Comparison of ENCODE assay signal across 16 cellular contexts in the genomic region with DNA sequence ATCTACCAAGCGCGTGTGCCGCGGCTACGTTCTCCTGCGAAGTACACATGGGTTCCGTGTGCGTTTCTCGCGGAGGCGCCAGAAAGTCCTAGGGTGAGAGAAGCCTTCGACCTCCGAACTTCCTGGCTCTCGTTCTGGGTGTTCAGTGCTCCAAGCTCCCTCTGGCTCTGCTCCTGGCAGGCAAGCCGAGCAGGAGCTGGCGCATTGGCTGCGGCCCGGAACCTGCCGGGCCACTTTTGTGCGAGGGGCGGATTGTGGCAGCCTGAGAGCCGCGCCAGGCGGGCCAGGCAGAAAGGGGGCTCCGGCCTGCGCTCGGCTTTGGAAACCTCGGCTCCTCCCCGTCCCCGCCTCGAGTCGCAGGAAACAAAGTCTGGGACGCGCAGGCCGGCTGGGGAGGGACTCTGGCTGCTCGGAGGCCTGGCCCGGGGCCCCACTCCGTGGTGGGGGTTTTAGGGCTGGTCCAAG. TPM values are rescaled to one million over a fixed set of nuclear protein-coding genes. Genes with fewer than 3 reads are reported as not detected.
DNase-seq lines count a peak whose midpoint lies in the region; ATAC-seq lines count a peak whose summit lies in the region.
"Had no signal": no experiment of that assay in that cellular context is flagged by ENCODE, and none has a peak within 500 bp of the region (broad histone marks: within the 10 kb centered on the region; RNA-seq: fewer than 3 reads in every experiment).

No MANE protein-coding gene starts in this region.

- peak overlapping the region; percentile 11 for H3K4me3 ChIP-seq in iPS-18a (ENCODE audit: low read length)
- H3K4me3 ChIP-seq: SJCRH30 had no signal

- peaks cover 9% of the 10 kb centered on the region for H3K4me1 Mint-ChIP-seq in activated T-helper 1 cell treated with anti-CD3 and anti-CD28 coated beads, Interleukin-12 subunit alpha, Interleukin-12 subunit beta, Interleukin-2, Interleukin-4 antibody, amounts not matched to agents 30 ng/mL and 10 ng/mL and 1 ng/mL, durations not matched to agents 14 hours and 24 hours and 36 hours (ENCODE audit: low read depth)

- no peaks in the 10 kb centered on the region for H3K9me3 Mint-ChIP-seq in activated T-helper 1 cell treated with anti-CD3 and anti-CD28 coated beads, Interleukin-12 subunit alpha, Interleukin-12 subunit beta, Interleukin-2, Interleukin-4 antibody, amounts not matched to agents 30 ng/mL and 10 ng/mL and 1 ng/mL, durations not matched to agents 14 hours and 24 hours and 36 hours

- peaks cover 80% of the 10 kb centered on the region for H3K27me3 Mint-ChIP-seq in activated T-helper 1 cell treated with anti-CD3 and anti-CD28 coated beads, Interleukin-12 subunit alpha, Interleukin-12 subunit beta, Interleukin-2, Interleukin-4 antibody, amounts not matched to agents 30 ng/mL and 10 ng/mL and 1 ng/mL, durations not matched to agents 14 hours and 24 hours and 36 hours (ENCODE audit: insufficient read depth)

- no peaks in the 10 kb centered on the region for H3K36me3 ChIP-seq in iPS-18a (ENCODE audit: control insufficient read depth, low read depth, low read length)
- H3K36me3 ChIP-seq: heart left ventricle, SJCRH30 had no signal

- peaks cover 98% of the 10 kb centered on the region for H3K27me3 ChIP-seq in iPS-18a (ENCODE audit: control insufficient read depth, insufficient read depth, low read length)
- H3K27me3 ChIP-seq: SJCRH30 had no signal

- no peaks in the 10 kb centered on the region for H3K9me3 ChIP-seq in iPS-18a (ENCODE audit: control insufficient read depth, low read depth, low read length)
- H3K9me3 ChIP-seq: heart left ventricle, SJCRH30 had no signal

- H3K27ac ChIP-seq in iPS-18a (ENCODE audit: low read length) = no peak overlapping the region
- H3K27ac ChIP-seq: heart left ventricle, SJCRH30 had no signal

- peaks cover 4% of the 10 kb centered on the region for H3K36me3 Mint-ChIP-seq in activated T-helper 1 cell treated with anti-CD3 and anti-CD28 coated beads, Interleukin-12 subunit alpha, Interleukin-12 subunit beta, Interleukin-2, Interleukin-4 antibody, amounts not matched to agents 30 ng/mL and 10 ng/mL and 1 ng/mL, durations not matched to agents 14 hours and 24 hours and 36 hours (ENCODE audit: low read depth)
- H3K36me3 Mint-ChIP-seq: CD8-positive, alpha-beta memory T cell had no signal

- H3K27ac Mint-ChIP-seq in activated T-helper 1 cell treated with anti-CD3 and anti-CD28 coated beads, Interleukin-12 subunit alpha, Interleukin-12 subunit beta, Interleukin-2, Interleukin-4 antibody, amounts not matched to agents 30 ng/mL and 10 ng/mL and 1 ng/mL, durations not matched to agents 14 hours and 24 hours and 36 hours = peak overlapping the region; percentile 73

- H3K4me3 Mint-ChIP-seq in activated T-helper 1 cell treated with anti-CD3 and anti-CD28 coated beads, Interleukin-12 subunit alpha, Interleukin-12 subunit beta, Interleukin-2, Interleukin-4 antibody, amounts not matched to agents 30 ng/mL and 10 ng/mL and 1 ng/mL, durations not matched to agents 14 hours and 24 hours and 36 hours = no peak overlapping the region
- H3K4me3 Mint-ChIP-seq: CD8-positive, alpha-beta memory T cell had no signal

- intact Hi-C loops in activated T-helper 1 cell treated with anti-CD3 and anti-CD28 coated beads, Interleukin-12 subunit alpha, Interleukin-12 subunit beta, Interleukin-2, Interleukin-4 antibody, amounts not matched to agents 30 ng/mL and 10 ng/mL and 1 ng/mL, durations not matched to agents 14 hours and 24 hours and 36 hours (cut with micrococcal nuclease) = loop anchor here (1.0 kb wide), 1 partner anchor 415 kb away; no protein-coding TSS in a partner anchor
- intact Hi-C loops in posterior vena cava (cut with DNase I) = no loop called here

- ATAC-seq in HG03159 (IDR thresholded peaks at IDR 0.05; ENCODE audit: unreplicated experiment) = no peak

- H3K4me1 ChIP-seq in iPS-18a (ENCODE audit: control insufficient read depth, low read depth, low read length) = peaks cover 12% of the 10 kb centered on the region
- H3K4me1 ChIP-seq: SJCRH30 had no signal

- peak; percentile 65 for DNase-seq in GM03348 (ENCODE audit: low spot score)
- DNase-seq in activated T-helper 1 cell treated with anti-CD3 and anti-CD28 coated beads, Interleukin-12 subunit alpha, Interleukin-12 subunit beta, Interleukin-2, Interleukin-4 antibody, amounts not matched to agents 30 ng/mL and 10 ng/mL and 1 ng/mL, durations not matched to agents 14 hours and 24 hours and 36 hours (ENCODE audit: low spot score) = no peak
- DNase-seq in posterior vena cava (ENCODE audit: low spot score) = peak; percentile 76
- DNase-seq in cerebellar cortex (ENCODE audit: low spot score) = no peak
- DNase-seq in NCI-H748 treated with DMSO at 0.1 percent for 48 hours (lab: John Stamatoyannopoulos, UW) = no peak
- no peak for DNase-seq in T-helper 9 cell
- DNase-seq: activated effector memory CD4-positive, alpha-beta T cell treated with anti-CD3 and anti-CD28 coated beads, Interleukin-2, amount 50 U/mL, for 16 hours; CD8-positive, alpha-beta memory T cell; dermis blood vessel endothelial cell; heart left ventricle; MV-4-11; NCI-H524 treated with DMSO at 0.1 percent for 48 hours; SJCRH30; stimulated activated CD8-positive, alpha-beta memory T cell treated with anti-CD3 and anti-CD28 coated beads, Interleukin-4, amount 100 ng/mL, for 48 hours had no signal

- H3K9ac ChIP-seq in iPS-18a (ENCODE audit: low read length) = no peak overlapping the region

RNA-seq across cellular contexts. Expression of a gene that starts 9.6 kb away (rescaled TPM):
- not detected in 2 replicates for total RNA-seq in activated T-helper 1 cell treated with anti-CD3 and anti-CD28 coated beads, Interleukin-12 subunit alpha, Interleukin-12 subunit beta, Interleukin-2, Interleukin-4 antibody, amounts not matched to agents 30 ng/mL and 10 ng/mL and 1 ng/mL, durations not matched to agents 14 hours and 24 hours and 36 hours
- total RNA-seq in posterior vena cava = 1 to 10 TPM; 2.5 to 3.6 TPM
- total RNA-seq: CD8-positive, alpha-beta memory T cell had no signal

Comparison
In these comparisons a context has a peak if more than half of its experiments do, and no peak if none do; other contexts are left out.
1. DNase-seq: peak in GM03348 (single experiment) and posterior vena cava (single experiment); none in activated T-helper 1 cell treated with anti-CD3 and anti-CD28 coated beads, Interleukin-12 subunit alpha, Interleukin-12 subunit beta, Interleukin-2, Interleukin-4 antibody, amounts not matched to agents 30 ng/mL and 10 ng/mL and 1 ng/mL, durations not matched to agents 14 hours and 24 hours and 36 hours (single experiment), cerebellar cortex (single experiment), NCI-H748 treated with DMSO at 0.1 percent for 48 hours (single experiment) and T-helper 9 cell (single experiment).